1 cellular context compared by ENCODE assay signal in the genomic region with DNA sequence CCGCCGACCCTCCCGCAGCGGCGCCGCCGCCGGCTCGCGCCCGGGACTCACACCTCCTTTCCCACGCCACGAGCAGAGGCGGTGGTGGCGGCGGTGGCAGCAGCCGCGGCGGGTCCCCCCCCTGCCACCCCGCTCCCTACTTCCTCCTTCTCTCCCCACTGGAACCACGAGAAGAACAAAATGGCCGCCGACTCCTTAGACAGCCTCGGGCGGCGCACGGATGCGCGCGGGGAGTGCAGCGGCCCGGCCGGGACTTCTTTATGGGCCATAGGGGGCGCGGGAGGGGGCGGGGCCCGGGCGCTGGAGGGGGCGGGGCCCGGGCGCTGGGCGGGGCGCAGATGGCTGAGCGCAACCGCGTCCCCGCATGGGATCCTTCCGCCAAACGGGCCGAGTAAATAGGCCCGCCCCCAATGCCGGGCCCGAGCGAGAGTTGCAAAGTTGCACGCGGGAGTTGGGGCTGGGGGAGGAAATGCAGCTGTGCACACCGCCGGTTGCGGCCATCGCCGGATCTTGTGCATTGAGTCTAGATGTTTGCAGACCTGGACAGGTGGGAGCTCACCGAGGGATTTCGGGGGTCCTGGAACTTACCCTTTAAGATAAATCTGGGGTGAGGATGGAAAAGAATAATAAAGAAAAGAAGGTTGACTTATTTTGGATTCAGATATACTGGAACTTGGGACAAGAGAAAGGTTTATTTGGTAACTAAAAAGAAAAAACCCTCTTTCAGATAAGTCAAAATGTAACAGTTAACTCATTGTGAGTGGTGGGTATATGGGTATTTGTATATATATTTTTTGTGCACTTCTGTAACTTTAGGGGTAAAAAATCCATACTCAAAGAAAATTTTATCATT.
TF ChIP-seq lines count a peak whose summit lies in the region.

PPP1CC (minus strand) TSS at position 174 of the 853 bp plus-strand sequence. CDS start 184 bp downstream, outside the sequence.

TF ChIP-seq in HepG2, 621 proteins besides CTCF, POLR2A, EP300 and RAD21 (continued from another document and continues in another):
- TF ChIP-seq YEATS2 (CRISPR knock-in tag; IDR thresholded peaks at IDR 0.05; ENCODE audit: borderline replicate concordance) (peak; percentile 73; the same call in 1 of the 2 replicates), SRSF9 (IDR thresholded peaks at IDR 0.05; ENCODE audit: borderline replicate concordance, insufficient read depth, low read depth, low read length, poor library complexity, severe bottlenecking) (no peak), PAXIP1 (CRISPR knock-in tag; conservative IDR thresholded peaks at IDR 0.05) (no peak), ZFP41 (CRISPR knock-in tag; IDR thresholded peaks at IDR 0.05; ENCODE audit: borderline replicate concordance) (no peak), AGO1 (IDR thresholded peaks at IDR 0.05; ENCODE audit: low read depth, low read length, poor library complexity, severe bottlenecking) (no peak), NFE2L2 (IDR thresholded peaks at IDR 0.05; ENCODE audit: low read length) (no peak), SNAPC4 (CRISPR knock-in tag; IDR thresholded peaks at IDR 0.05) (no peak), NFIC (IDR thresholded peaks at IDR 0.05; ENCODE audit: low read length) (no peak), HDAC2 (CRISPR knock-in tag; IDR thresholded peaks at IDR 0.05) (peak; percentile 80), ARID3A (IDR thresholded peaks at IDR 0.05; ENCODE audit: low read depth, low read length) (no peak; the same call in 1 of the 2 replicates), FOXJ3 (CRISPR knock-in tag; IDR thresholded peaks at IDR 0.05; ENCODE audit: borderline replicate concordance) (no peak), EZH2 (conservative IDR thresholded peaks at IDR 0.05; ENCODE audit: low read depth, low read length) (no peak), PAF1 (CRISPR knock-in tag; IDR thresholded peaks at IDR 0.05) (no peak), MED8 (CRISPR knock-in tag; IDR thresholded peaks at IDR 0.05; ENCODE audit: insufficient replicate concordance) (no peak), HOXA3 (CRISPR knock-in tag; IDR thresholded peaks at IDR 0.05) (peak; percentile 73), ATAD3A (CRISPR knock-in tag; IDR thresholded peaks at IDR 0.05) (no peak), DPF2 (CRISPR knock-in tag; IDR thresholded peaks at IDR 0.05; ENCODE audit: borderline replicate concordance, low read depth) (no peak), MATR3 (CRISPR knock-in tag; IDR thresholded peaks at IDR 0.05) (no peak), FUBP1 (CRISPR knock-in tag; IDR thresholded peaks at IDR 0.05; ENCODE audit: borderline replicate concordance) (no peak), ZSCAN30 (CRISPR knock-in tag; IDR thresholded peaks at IDR 0.05) (no peak), RXRA (CRISPR knock-in tag; IDR thresholded peaks at IDR 0.05) (0 out of 2 replicates have a peak, but pooled peaks have one; percentile 25), DMAP1 (CRISPR knock-in tag; IDR thresholded peaks at IDR 0.05) (peak; percentile 79; the same call in 1 of the 2 replicates), AKAP8 (CRISPR knock-in tag; IDR thresholded peaks at IDR 0.05) (no peak), TMF1 (CRISPR knock-in tag; IDR thresholded peaks at IDR 0.05; ENCODE audit: low read depth) (peak; percentile 70), JARID2 (CRISPR knock-in tag; IDR thresholded peaks at IDR 0.05; ENCODE audit: insufficient replicate concordance) (no peak), ASH2L (IDR thresholded peaks at IDR 0.05; ENCODE audit: insufficient read length, low read depth, low read length) (peak; percentile 61)
- TF ChIP-seq, protein P1, sequence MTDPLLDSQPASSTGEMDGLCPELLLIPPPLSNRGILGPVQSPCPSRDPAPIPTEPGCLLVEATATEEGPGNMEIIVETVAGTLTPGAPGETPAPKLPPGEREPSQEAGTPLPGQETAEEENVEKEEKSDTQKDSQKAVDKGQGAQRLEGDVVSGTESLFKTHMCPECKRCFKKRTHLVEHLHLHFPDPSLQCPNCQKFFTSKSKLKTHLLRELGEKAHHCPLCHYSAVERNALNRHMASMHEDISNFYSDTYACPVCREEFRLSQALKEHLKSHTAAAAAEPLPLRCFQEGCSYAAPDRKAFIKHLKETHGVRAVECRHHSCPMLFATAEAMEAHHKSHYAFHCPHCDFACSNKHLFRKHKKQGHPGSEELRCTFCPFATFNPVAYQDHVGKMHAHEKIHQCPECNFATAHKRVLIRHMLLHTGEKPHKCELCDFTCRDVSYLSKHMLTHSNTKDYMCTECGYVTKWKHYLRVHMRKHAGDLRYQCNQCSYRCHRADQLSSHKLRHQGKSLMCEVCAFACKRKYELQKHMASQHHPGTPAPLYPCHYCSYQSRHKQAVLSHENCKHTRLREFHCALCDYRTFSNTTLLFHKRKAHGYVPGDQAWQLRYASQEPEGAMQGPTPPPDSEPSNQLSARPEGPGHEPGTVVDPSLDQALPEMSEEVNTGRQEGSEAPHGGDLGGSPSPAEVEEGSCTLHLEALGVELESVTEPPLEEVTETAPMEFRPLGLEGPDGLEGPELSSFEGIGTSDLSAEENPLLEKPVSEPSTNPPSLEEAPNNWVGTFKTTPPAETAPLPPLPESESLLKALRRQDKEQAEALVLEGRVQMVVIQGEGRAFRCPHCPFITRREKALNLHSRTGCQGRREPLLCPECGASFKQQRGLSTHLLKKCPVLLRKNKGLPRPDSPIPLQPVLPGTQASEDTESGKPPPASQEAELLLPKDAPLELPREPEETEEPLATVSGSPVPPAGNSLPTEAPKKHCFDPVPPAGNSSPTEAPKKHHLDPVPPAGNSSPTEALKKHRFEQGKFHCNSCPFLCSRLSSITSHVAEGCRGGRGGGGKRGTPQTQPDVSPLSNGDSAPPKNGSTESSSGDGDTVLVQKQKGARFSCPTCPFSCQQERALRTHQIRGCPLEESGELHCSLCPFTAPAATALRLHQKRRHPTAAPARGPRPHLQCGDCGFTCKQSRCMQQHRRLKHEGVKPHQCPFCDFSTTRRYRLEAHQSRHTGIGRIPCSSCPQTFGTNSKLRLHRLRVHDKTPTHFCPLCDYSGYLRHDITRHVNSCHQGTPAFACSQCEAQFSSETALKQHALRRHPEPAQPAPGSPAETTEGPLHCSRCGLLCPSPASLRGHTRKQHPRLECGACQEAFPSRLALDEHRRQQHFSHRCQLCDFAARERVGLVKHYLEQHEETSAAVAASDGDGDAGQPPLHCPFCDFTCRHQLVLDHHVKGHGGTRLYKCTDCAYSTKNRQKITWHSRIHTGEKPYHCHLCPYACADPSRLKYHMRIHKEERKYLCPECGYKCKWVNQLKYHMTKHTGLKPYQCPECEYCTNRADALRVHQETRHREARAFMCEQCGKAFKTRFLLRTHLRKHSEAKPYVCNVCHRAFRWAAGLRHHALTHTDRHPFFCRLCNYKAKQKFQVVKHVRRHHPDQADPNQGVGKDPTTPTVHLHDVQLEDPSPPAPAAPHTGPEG (CRISPR knock-in tag; IDR thresholded peaks at IDR 0.05), result 0 out of 2 replicates have a peak, but pooled peaks have one; percentile 24
- TF ChIP-seq, protein P2, sequence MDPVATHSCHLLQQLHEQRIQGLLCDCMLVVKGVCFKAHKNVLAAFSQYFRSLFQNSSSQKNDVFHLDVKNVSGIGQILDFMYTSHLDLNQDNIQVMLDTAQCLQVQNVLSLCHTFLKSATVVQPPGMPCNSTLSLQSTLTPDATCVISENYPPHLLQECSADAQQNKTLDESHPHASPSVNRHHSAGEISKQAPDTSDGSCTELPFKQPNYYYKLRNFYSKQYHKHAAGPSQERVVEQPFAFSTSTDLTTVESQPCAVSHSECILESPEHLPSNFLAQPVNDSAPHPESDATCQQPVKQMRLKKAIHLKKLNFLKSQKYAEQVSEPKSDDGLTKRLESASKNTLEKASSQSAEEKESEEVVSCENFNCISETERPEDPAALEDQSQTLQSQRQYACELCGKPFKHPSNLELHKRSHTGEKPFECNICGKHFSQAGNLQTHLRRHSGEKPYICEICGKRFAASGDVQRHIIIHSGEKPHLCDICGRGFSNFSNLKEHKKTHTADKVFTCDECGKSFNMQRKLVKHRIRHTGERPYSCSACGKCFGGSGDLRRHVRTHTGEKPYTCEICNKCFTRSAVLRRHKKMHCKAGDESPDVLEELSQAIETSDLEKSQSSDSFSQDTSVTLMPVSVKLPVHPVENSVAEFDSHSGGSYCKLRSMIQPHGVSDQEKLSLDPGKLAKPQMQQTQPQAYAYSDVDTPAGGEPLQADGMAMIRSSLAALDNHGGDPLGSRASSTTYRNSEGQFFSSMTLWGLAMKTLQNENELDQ (CRISPR knock-in tag; IDR thresholded peaks at IDR 0.05; ENCODE audit: borderline replicate concordance), result no peak
- TF ChIP-seq, protein P3, sequence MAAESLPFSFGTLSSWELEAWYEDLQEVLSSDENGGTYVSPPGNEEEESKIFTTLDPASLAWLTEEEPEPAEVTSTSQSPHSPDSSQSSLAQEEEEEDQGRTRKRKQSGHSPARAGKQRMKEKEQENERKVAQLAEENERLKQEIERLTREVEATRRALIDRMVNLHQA (CRISPR knock-in tag; IDR thresholded peaks at IDR 0.05), result no peak
